Comparison of ENCODE assay signal across 1 cellular context in the genomic region with DNA sequence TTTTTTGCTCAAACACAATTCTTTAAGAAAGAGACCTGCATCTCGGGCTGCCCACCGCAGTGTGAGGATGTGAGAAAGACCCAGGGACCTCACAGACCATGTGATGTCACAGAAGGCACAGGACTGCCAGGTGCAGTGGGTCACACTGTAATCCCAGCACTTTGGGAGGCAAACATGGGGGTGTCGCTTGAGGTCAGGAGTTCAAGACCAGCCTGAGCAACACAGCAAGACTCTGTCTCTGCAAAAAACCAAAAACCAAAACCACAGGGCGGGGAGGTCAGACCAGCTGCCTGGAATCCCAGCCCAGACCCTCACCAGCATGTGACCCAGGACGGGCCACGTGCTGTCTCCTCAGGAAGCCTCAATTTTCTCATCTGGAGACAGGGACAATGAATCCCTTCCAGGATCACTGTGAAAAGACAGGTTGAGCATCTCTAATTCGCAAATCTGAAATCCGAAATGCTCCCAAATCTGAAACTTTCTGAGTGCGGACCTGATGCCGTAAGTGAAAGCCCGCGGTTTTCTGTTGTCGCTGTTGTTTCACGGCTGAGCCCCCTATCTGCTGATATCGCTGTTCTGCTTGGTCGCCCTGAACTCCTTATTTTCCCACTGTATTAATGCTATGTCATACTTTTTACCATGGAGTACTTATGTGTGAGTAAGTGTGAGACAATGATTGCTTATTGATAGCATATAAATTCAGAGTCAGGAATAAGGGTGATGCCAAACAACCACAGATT.
TF ChIP-seq lines count a peak whose summit lies in the region.

No MANE protein-coding gene starts in this region.

TF ChIP-seq in IMR-90, 13 proteins besides CTCF, POLR2A, EP300 and RAD21:
- TF ChIP-seq BHLHE40 (IDR thresholded peaks at IDR 0.05; ENCODE audit: low read depth, low read length) (no peak), MAZ (IDR thresholded peaks at IDR 0.05; ENCODE audit: borderline replicate concordance, low read depth, low read length) (no peak), RCOR1 (IDR thresholded peaks at IDR 0.05; ENCODE audit: insufficient replicate concordance, low read length) (no peak), USF2 (IDR thresholded peaks at IDR 0.05; ENCODE audit: low read depth, low read length) (no peak), CHD1 (IDR thresholded peaks at IDR 0.05; ENCODE audit: low read depth, low read length) (no peak), MAFK (IDR thresholded peaks at IDR 0.05; ENCODE audit: low read depth, low read length) (no peak)
